ENCODE assay signal across 8 cellular contexts in genomic region chr11:14357843-14358728, GRCh38. TPM values are rescaled to one million over a fixed set of nuclear protein-coding genes. Genes with fewer than 3 reads are reported as not detected.
A peak's percentile ranks its signal among the peaks of the same experiment; 100 is the strongest.
DNase-seq lines count a peak whose midpoint lies in the region; ATAC-seq, FAIRE-seq and TF ChIP-seq lines count a peak whose summit lies in the region.
"Had no signal": no experiment of that assay in that cellular context is flagged by ENCODE, and none has a peak within 500 bp of the region (broad histone marks: within the 10 kb centered on the region; RNA-seq: fewer than 3 reads in every experiment).

No MANE protein-coding gene starts in this region.

- peak overlapping the region in 6 of 59 donors; percentile 35 to 82 (median 70) for H3K27ac ChIP-seq in dorsolateral prefrontal cortex

- TF ChIP-seq POLR2A in GM12892 (IDR thresholded peaks at IDR 0.05; ENCODE audit: low read depth, low read length) = no peak
- TF ChIP-seq POLR2A in H54 (IDR thresholded peaks at IDR 0.05; ENCODE audit: low read depth, low read length) = no peak

- no peaks in the 10 kb centered on the region for H3K27me3 Mint-ChIP-seq in activated CD4-positive, alpha-beta T cell treated with anti-CD3 and anti-CD28 coated beads for 36 hours

- POLR2A ChIA-PET in activated CD4-positive, alpha-beta T cell treated with anti-CD3 and anti-CD28 coated beads for 36 hours (lab: Charles Lee) = interaction anchor here (0.6 kb wide), 1 partner anchor 617 kb away, joined by 3 read pairs; no protein-coding TSS in a partner anchor

- CTCF ChIA-PET in activated CD4-positive, alpha-beta T cell treated with anti-CD3 and anti-CD28 coated beads for 36 hours (lab: Charles Lee) = interaction anchor here (1.0 to 1.4 kb wide), 2 partner anchors 26 to 50 kb away, joined by 3 to 4 read pairs; no protein-coding TSS in a partner anchor

- H3K4me3 Mint-ChIP-seq in activated CD4-positive, alpha-beta T cell treated with anti-CD3 and anti-CD28 coated beads for 36 hours = peak overlapping the region; percentile 95

- peak; percentile 52 for ATAC-seq in activated CD4-positive, alpha-beta T cell treated with anti-CD3 and anti-CD28 coated beads for 36 hours
- ATAC-seq in stimulated activated naive CD8-positive, alpha-beta T cell treated with anti-CD3 and anti-CD28 coated beads, Interleukin-15, Interleukin-2, amounts not matched to agents 100 U/mL and 50 U/mL, for 24 hours = peak; percentile 56

- TF ChIP-seq CTCF in dorsolateral prefrontal cortex (IDR thresholded peaks at IDR 0.05 in 54 of 56, conservative IDR thresholded peaks at IDR 0.05 in 2 of 56; ENCODE audit: low read depth in 1 of 56, partially characterized antibody in 56 of 56) = no peak

- intact Hi-C loops in activated CD4-positive, alpha-beta T cell treated with anti-CD3 and anti-CD28 coated beads for 36 hours (cut with DNase I, micrococcal nuclease) = loop anchor here (2.0 to 5.0 kb wide), 4 partner anchors 59 to 549 kb away; partner anchors contain the start of gene COPB1 (in 1 of the 2)
- intact Hi-C loops in dorsolateral prefrontal cortex (cut with DNase I) = no loop called here

- H3K9me3 Mint-ChIP-seq in activated CD4-positive, alpha-beta T cell treated with anti-CD3 and anti-CD28 coated beads for 36 hours (ENCODE audit: low read depth) = no peaks in the 10 kb centered on the region

- peaks cover 9% of the 10 kb centered on the region for H3K36me3 Mint-ChIP-seq in activated CD4-positive, alpha-beta T cell treated with anti-CD3 and anti-CD28 coated beads for 36 hours (ENCODE audit: low read depth)

- H3K4me3 ChIP-seq in dorsolateral prefrontal cortex = peak overlapping the region; percentile 49 to 85 (median 70)

- H3K27ac Mint-ChIP-seq in activated CD4-positive, alpha-beta T cell treated with anti-CD3 and anti-CD28 coated beads for 36 hours = peak overlapping the region; percentile 89

- peaks cover 28% of the 10 kb centered on the region for H3K4me1 Mint-ChIP-seq in activated CD4-positive, alpha-beta T cell treated with anti-CD3 and anti-CD28 coated beads for 36 hours

- peak; percentile 29 for DNase-seq in GM12892 (ENCODE audit: insufficient read length)
- DNase-seq in H54 (ENCODE audit: insufficient read length, low spot score) = peak; percentile 54
- DNase-seq in LHCN-M2 (ENCODE audit: low read depth) = peak; percentile 60
- peak; percentile 62 for DNase-seq in activated CD4-positive, alpha-beta T cell treated with anti-CD3 and anti-CD28 coated beads for 36 hours
- DNase-seq in dorsolateral prefrontal cortex = peak in 2 of 10 donors; percentile 29 to 49
- peak; percentile 54 to 77 for DNase-seq in lung microvascular endothelial cell (ENCODE audit: low read depth in 2 of 2)
- peak; percentile 47 for DNase-seq in stimulated activated naive CD8-positive, alpha-beta T cell treated with anti-CD3 and anti-CD28 coated beads, Interleukin-15, Interleukin-2, amounts not matched to agents 100 U/mL and 50 U/mL, for 24 hours

- FAIRE-seq in GM12892 (lab: Jason Lieb, UNC) = peak; percentile 73
- no peak for FAIRE-seq in H54 (lab: Jason Lieb, UNC)
- FAIRE-seq: islet of Langerhans had no signal

- peaks cover 0 to 31% (median 0%) of the 10 kb centered on the region in 45 donors for H3K27me3 ChIP-seq in dorsolateral prefrontal cortex

RNA-seq across cellular contexts. Expression of gene RRAS2, which starts 0.9 kb away (rescaled TPM):
- 38.0 TPM for polyA plus RNA-seq in GM12892 (2012; ENCODE audit: missing spikeins)
- total RNA-seq in LHCN-M2 (2014; rRNA removed) (159 and 182 TPM in 2 replicates), dorsolateral prefrontal cortex (10 to 100 TPM in 106 of 120 experiments, 1 to 10 TPM in 14; 6.9 to 20.2 (median 12.8) TPM), lung microvascular endothelial cell (96.5 and 119 TPM in 2 replicates)
- 88.8 TPM for polyA plus RNA-seq in LHCN-M2 (2012)
- 10 to 100 TPM; 35.0 to 48.0 TPM for total RNA-seq in activated CD4-positive, alpha-beta T cell treated with anti-CD3 and anti-CD28 coated beads for 36 hours

Comparison
In these comparisons a context has a peak if more than half of its experiments do, and no peak if none do; other contexts are left out.
1. intact Hi-C loops: an anchor here in activated CD4-positive, alpha-beta T cell treated with anti-CD3 and anti-CD28 coated beads for 36 hours (2.0 to 5.0 kb wide); none called in dorsolateral prefrontal cortex.